Comparison of ENCODE assay signal across 8 cellular contexts in the genomic region with DNA sequence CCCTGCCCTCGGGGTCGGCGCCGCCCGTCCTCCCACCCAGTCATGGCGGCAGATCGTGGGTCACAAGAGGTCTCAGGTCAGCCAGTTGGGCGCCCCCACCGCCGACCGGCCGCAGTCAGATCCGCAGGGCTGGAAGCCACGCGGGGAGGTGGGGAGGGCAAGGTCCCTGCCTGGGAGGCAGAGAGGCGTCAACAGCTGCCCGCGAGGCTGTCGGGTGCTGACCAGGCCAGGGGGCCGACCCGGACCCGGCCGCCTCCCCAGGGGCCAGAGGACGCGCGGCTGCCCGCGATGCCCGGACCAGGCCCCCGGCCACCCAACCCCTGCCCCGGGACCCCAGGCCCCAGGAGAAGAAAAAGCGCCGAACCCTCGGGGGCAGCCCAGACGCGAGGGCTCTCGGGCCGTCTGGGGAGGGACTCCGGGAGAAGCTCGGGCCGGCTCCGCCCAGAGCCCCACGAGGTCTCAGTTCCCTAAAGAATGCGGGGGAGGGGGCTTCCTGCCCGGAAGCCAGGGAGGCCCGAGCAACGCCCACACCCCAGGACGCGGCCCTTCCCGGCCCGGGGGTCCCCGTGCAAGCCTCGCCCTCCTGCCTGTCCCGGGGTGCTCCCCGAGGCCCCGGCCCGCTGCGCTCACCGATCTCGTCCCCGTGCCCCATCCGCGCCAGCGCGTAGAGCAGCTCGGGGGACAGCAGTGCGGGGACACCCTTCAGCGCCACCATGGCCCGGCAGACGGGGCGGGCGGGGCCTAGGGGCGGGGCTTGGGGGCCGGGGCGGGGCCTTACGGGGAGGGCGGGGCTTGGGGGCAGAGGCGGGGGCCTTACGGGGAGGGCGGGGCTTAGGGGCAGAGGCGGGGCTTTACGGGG. TPM values are rescaled to one million over a fixed set of nuclear protein-coding genes. Genes with fewer than 3 reads are reported as not detected.
DNase-seq lines count a peak whose midpoint lies in the region; ATAC-seq and TF ChIP-seq lines count a peak whose summit lies in the region.

A gene with protein sequence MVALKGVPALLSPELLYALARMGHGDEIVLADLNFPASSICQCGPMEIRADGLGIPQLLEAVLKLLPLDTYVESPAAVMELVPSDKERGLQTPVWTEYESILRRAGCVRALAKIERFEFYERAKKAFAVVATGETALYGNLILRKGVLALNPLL (minus strand): TSS at position 727 of the 859 bp plus-strand sequence. CDS start 12 bp downstream, at position 715.

- no peaks in the 10 kb centered on the region for H3F3A ChIP-seq in MM.1S (ENCODE audit: insufficient read depth, low read length)

- no peak within 1 kb of the TSS; the same call in 1 of the 2 replicates for H3K9ac ChIP-seq in MM.1S (ENCODE audit: low read length)

- H4K20me1 ChIP-seq in MM.1S (ENCODE audit: insufficient read depth, low read length): no peaks in the 10 kb centered on the region

- H3K27ac ChIP-seq in MM.1S (ENCODE audit: low read length): no peak within 1 kb of the TSS

- H3K27me3 ChIP-seq in H7 (ENCODE audit: control insufficient read depth, insufficient read depth, low read length) (no peaks in the 10 kb centered on the region), MM.1S (replicated peaks; ENCODE audit: insufficient read depth, low read length) (peaks cover 12% of the 10 kb centered on the region), mononuclear cell (ENCODE audit: insufficient read depth, low read length) (no peaks in the 10 kb centered on the region)

- H3K36me3 ChIP-seq in H7 (replicated peaks; ENCODE audit: control insufficient read depth, insufficient read depth, low read length) (peaks cover 5% of the 10 kb centered on the region), MM.1S (replicated peaks; ENCODE audit: insufficient read depth, low read length) (no peaks in the 10 kb centered on the region)

- no peaks in the 10 kb centered on the region for H3K36me3 Mint-ChIP-seq in effector memory CD8-positive, alpha-beta T cell (ENCODE audit: insufficient read depth)

- no peak for TF ChIP-seq CTCF in GM12865 (IDR thresholded peaks at IDR 0.05; ENCODE audit: insufficient read depth, low read depth, low read length, missing control alignments)
- no peak for TF ChIP-seq CTCF in MM.1S (IDR thresholded peaks at IDR 0.05; ENCODE audit: low read length)

- peak within 1 kb of the TSS; percentile 65 for H3K4me2 ChIP-seq in MM.1S (ENCODE audit: low read depth, low read length)

- no peaks in the 10 kb centered on the region for H3K9me3 Mint-ChIP-seq in effector memory CD8-positive, alpha-beta T cell

- H3K79me2 ChIP-seq in MM.1S (ENCODE audit: low read length): no peaks in the 10 kb centered on the region

- H3K4me1 ChIP-seq in MM.1S (ENCODE audit: low read length) (no peaks in the 10 kb centered on the region), mononuclear cell (ENCODE audit: insufficient read depth, low read length) (peaks cover 13% of the 10 kb centered on the region)

- peak within 1 kb of the TSS; percentile 74 for H3K4me3 ChIP-seq in GM12865 (ENCODE audit: low read depth, low read length)
- H3K4me3 ChIP-seq in H7 (ENCODE audit: insufficient read depth, low read depth, low read length): peak within 1 kb of the TSS; percentile 78
- peak within 1 kb of the TSS; percentile 36; the same call in 1 of the 2 replicates for H3K4me3 ChIP-seq in MM.1S (ENCODE audit: low read length)
- peak within 1 kb of the TSS; percentile 50 for H3K4me3 ChIP-seq in mononuclear cell (ENCODE audit: low read length)

- ATAC-seq in effector memory CD8-positive, alpha-beta T cell (replicated peaks): peak; percentile 92

- DNase-seq in GM12865 (ENCODE audit: low read depth): peak; percentile 84
- DNase-seq in H7: peak; percentile 100
- no peak for DNase-seq in MM.1S
- DNase-seq in activated CD4-positive, alpha-beta T cell treated with anti-CD3 and anti-CD28 coated beads, Interleukin-2, amount 50 U/mL, for 48 hours: peak; percentile 75 to 80
- DNase-seq in effector memory CD8-positive, alpha-beta T cell: peak; percentile 63 to 65 (median 65)
- DNase-seq in stimulated activated CD8-positive, alpha-beta memory T cell treated with anti-CD3 and anti-CD28 coated beads, Interleukin-7, amount 100 ng/mL, for 24 hours (ENCODE audit: low read depth): peak; percentile 40
- no peak for DNase-seq in OCI-M2 (lab: John Stamatoyannopoulos, UW; ENCODE audit: unreplicated experiment)

- H3K4me3 Mint-ChIP-seq in effector memory CD8-positive, alpha-beta T cell: peak within 1 kb of the TSS; percentile 69 to 71

- no peaks in the 10 kb centered on the region for H3K27me3 Mint-ChIP-seq in effector memory CD8-positive, alpha-beta T cell

- peak within 1 kb of the TSS; percentile 38 for H2AFZ ChIP-seq in MM.1S (ENCODE audit: low read length)

- H3K9me3 ChIP-seq in MM.1S (replicated peaks; ENCODE audit: insufficient read depth, low read length) (no peaks in the 10 kb centered on the region), mononuclear cell (ENCODE audit: low read depth, low read length) (no peaks in the 10 kb centered on the region)

- no peaks in the 10 kb centered on the region for H3K9me2 ChIP-seq in MM.1S (replicated peaks; ENCODE audit: insufficient read depth, low read length)

- H3K4me1 Mint-ChIP-seq in effector memory CD8-positive, alpha-beta T cell (ENCODE audit: low read depth in 2 of 2): peaks cover 7 to 16% of the 10 kb centered on the region in 2 donors

- H3K27ac Mint-ChIP-seq in effector memory CD8-positive, alpha-beta T cell: no peak within 1 kb of the TSS

RNA-seq across cellular contexts. Expression of the gene that starts here (rescaled TPM):
- total RNA-seq in H7 (2014; rRNA removed; shearing (Covaris generic)): 27.2 and 50.5 TPM in 2 replicates
- total RNA-seq in mononuclear cell: 7.1 TPM

Comparison
In these comparisons a context has a peak if more than half of its experiments do, and no peak if none do; other contexts are left out.
1. DNase-seq: peak in GM12865 (single experiment), H7 (single experiment), activated CD4-positive, alpha-beta T cell treated with anti-CD3 and anti-CD28 coated beads, Interleukin-2, amount 50 U/mL, for 48 hours (2 of 2), effector memory CD8-positive, alpha-beta T cell (3 of 3) and stimulated activated CD8-positive, alpha-beta memory T cell treated with anti-CD3 and anti-CD28 coated beads, Interleukin-7, amount 100 ng/mL, for 24 hours (single experiment); none in MM.1S (single experiment) and OCI-M2 (single experiment).
2. Peak in every context shown above with its lines, with median percentiles within 50 percentile points of each other: H3K4me3 ChIP-seq.